ENCODE assay signal across 16 cellular contexts in the genomic region with DNA sequence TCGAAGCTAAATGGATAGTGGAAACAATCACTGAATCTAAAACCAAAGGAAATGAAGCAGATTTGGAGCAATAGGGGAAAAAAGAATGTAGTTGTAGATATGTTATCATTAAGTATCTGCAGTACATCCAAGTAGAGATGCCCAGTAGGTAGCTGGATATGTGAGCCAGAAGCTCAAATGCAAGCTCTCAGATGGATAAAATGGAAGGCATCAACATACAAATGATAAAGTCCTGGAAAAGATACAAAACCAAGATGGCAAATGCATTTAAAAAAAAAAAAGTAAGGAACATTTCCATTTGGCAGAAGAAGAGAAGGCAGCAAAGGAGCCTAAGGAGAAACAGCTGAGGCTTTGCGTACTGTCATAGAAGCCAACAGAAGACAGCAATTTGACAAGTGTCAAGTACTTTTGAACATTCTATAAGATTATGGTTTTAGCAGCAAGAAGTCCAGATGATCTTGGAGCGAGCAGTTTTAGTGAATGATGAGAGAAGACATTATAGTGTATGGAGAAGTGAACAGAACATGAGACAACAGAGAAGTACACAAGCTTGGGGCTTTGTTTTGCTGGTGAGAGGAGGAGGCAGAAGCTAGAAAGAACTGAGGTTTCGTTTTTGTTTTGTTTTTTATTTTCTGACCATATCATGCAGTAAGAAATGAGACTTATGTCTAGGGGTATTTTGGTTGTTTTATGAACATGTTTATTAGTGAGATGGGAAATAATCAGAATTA.
"Had no signal": no experiment of that assay in that cellular context is flagged by ENCODE, and none has a peak within 500 bp of the region (broad histone marks: within the 10 kb centered on the region; RNA-seq: fewer than 3 reads in every experiment).

No MANE protein-coding gene starts in this region.

- H3K27me3 ChIP-seq: esophagus squamous epithelium, foreskin keratinocyte, spleen, testis had no signal

- H3K4me1 ChIP-seq: testis had no signal

- ATAC-seq: foreskin keratinocyte; left colon; lower lobe of right lung; stimulated activated memory B cell treated with anti-CD40 and anti-IgM and Interleukin-4, amounts not matched to agents 10 μg/mL and 1 μg/mL and 100 μg/mL, for 72 hours had no signal

- H3K36me3 ChIP-seq: esophagus squamous epithelium, lower lobe of right lung, spleen had no signal

- H3K9me3 ChIP-seq: esophagus squamous epithelium, lower lobe of right lung, spleen, testis had no signal

- H3K4me3 ChIP-seq: esophagus squamous epithelium, lower lobe of right lung, spleen, testis had no signal

- DNase-seq: activated CD4-positive, alpha-beta memory T cell treated with anti-CD3 and anti-CD28 coated beads for 36 hours; activated CD4-positive, alpha-beta T cell treated with anti-CD3 and anti-CD28 coated beads for 4 hours; activated T-cell treated with anti-CD3 and anti-CD28 coated beads for 4 hours; effector CD8-positive, alpha-beta T cell; esophagus squamous epithelium; foreskin keratinocyte; islet precursor cell; left colon; lower lobe of right lung; midbrain; nucleus accumbens; posterior cingulate gyrus; spleen; stimulated activated CD4-positive, alpha-beta T cell treated with anti-CD3 and anti-CD28 coated beads, Interleukin-4, amount 100 ng/mL, for 4 hours; testis had no signal
